28 cellular contexts compared by ENCODE assay signal in the genomic region with DNA sequence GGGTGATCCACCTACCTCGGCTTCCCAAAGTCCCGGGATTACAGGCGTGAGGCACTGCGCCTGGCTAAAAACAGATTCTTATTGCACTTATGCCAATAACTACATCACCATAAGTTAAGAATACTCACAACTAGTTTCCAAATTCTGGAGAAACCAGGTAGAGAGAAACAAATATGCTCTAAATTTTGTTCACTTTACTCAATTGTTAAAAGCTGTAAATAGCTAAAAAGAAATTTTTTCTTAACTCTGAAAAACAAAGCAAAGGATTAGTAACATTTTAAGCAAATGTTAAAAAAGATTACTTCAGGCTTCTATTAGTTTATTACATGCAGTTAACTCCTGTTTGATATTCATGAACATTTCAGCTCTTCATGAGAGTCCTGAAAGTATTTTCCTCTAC.
"Had no signal": no experiment of that assay in that cellular context is flagged by ENCODE, and none has a peak within 500 bp of the region (broad histone marks: within the 10 kb centered on the region; RNA-seq: fewer than 3 reads in every experiment).

No MANE protein-coding gene starts in this region.

- H3K27ac ChIP-seq: body of pancreas, colonic mucosa, epithelial cell of prostate, esophagus squamous epithelium, gastroesophageal sphincter, heart right ventricle had no signal

- H3K4me3 ChIP-seq: body of pancreas, colonic mucosa, esophagus squamous epithelium, gastroesophageal sphincter, heart right ventricle had no signal

- FAIRE-seq: endometrium, endothelial cell of umbilical vein had no signal

- H3K9me3 ChIP-seq: colonic mucosa, esophagus squamous epithelium, gastroesophageal sphincter had no signal

- DNase-seq: activated CD4-positive, alpha-beta memory T cell treated with anti-CD3 and anti-CD28 coated beads for 36 hours; activated CD4-positive, alpha-beta T cell treated with anti-CD3 and anti-CD28 coated beads for 36 hours; activated CD4-positive, alpha-beta T cell treated with anti-CD3 and anti-CD28 coated beads, Interleukin-2, amount 10 ng/mL, durations not matched to agents 24 days and 14 days; activated CD4-positive, CD25-positive, alpha-beta regulatory T cell; activated CD4-positive, CD25-positive, alpha-beta regulatory T cell treated with anti-CD3 and anti-CD28 coated beads, Interleukin-2, amount 50 U/mL, for 72 hours; activated CD8-positive, alpha-beta memory T cell treated with anti-CD3 and anti-CD28 coated beads, Interleukin-2, amount 50 U/mL, for 48 hours; activated gamma-delta T cell; activated naive CD4-positive, alpha-beta T cell; activated naive CD4-positive, alpha-beta T cell treated with anti-CD3 and anti-CD28 coated beads, Interleukin-2, amount 10 ng/mL, durations not matched to agents 7 days and 5 days; activated naive CD8-positive, alpha-beta T cell treated with anti-CD3 and anti-CD28 coated beads, Interleukin-2, amount 10 ng/mL, durations not matched to agents 7 days and 5 days; activated T-cell treated with anti-CD3 and anti-CD28 coated beads for 4 hours; activated T-cell treated with anti-CD3 and anti-CD28 coated beads, Interleukin-2, amount 50 U/mL, for 24 hours; activated T-cell treated with anti-CD3 and anti-CD28 coated beads, Interleukin-2, amount 50 U/mL, for 72 hours; amygdala; aorta; body of pancreas; central memory CD4-positive, alpha-beta T cell; cerebellar nuclear complex; colonic mucosa; effector CD8-positive, alpha-beta T cell; esophagus squamous epithelium; foreskin melanocyte; heart right ventricle; T-helper 2 cell had no signal

- H3K36me3 ChIP-seq: colonic mucosa, esophagus squamous epithelium, gastroesophageal sphincter, heart right ventricle had no signal

- H3K27me3 ChIP-seq: body of pancreas, colonic mucosa, esophagus squamous epithelium, gastroesophageal sphincter, heart right ventricle had no signal

- H3K4me1 ChIP-seq: body of pancreas, colonic mucosa, esophagus squamous epithelium, gastroesophageal sphincter had no signal
